26 cellular contexts compared by ENCODE assay signal in the genomic region with DNA sequence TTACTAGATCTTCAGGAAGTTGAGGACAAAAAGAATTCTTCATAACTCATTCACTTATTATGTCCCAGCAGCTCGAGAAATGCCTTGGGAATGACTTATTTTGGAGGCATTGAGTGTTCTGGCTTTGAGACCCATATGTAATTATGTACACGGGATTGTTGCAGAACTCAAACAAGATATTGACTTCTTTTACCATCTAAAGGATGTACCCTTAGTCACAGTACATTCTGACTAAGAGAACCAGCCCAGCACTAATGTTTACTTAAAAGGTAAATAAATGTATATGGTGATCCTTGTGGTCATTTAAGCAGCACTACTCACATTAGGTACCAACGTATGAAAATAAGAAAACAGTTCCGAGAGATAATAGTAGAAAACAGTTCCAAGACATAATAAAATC.
"Had no signal": no experiment of that assay in that cellular context is flagged by ENCODE, and none has a peak within 500 bp of the region (broad histone marks: within the 10 kb centered on the region; RNA-seq: fewer than 3 reads in every experiment).

No MANE protein-coding gene starts in this region.

- H3K9me3 ChIP-seq: suprapubic skin, testis, upper lobe of right lung, uterus had no signal

- H3K27ac ChIP-seq: stomach, suprapubic skin, testis, thoracic aorta, thyroid gland, tibial artery, tibial nerve, transverse colon, upper lobe of left lung, upper lobe of right lung, uterus, vagina had no signal

- H3K4me3 ChIP-seq: stomach, suprapubic skin, testis, thoracic aorta, thyroid gland, tibial artery, tibial nerve, transverse colon, upper lobe of left lung, upper lobe of right lung, uterus, vagina had no signal

- H3K4me1 ChIP-seq: stomach, suprapubic skin, testis, thyroid gland, tibial artery, tibial nerve, transverse colon, upper lobe of left lung, upper lobe of right lung, uterus, vagina had no signal

- H3K36me3 ChIP-seq: stomach, suprapubic skin, thoracic aorta, thyroid gland, tibial artery, tibial nerve, transverse colon, upper lobe of left lung, upper lobe of right lung, uterus, vagina had no signal

- DNase-seq: stimulated activated CD4-positive, alpha-beta T cell treated with anti-CD3 and anti-CD28 coated beads, Interleukin-2, amount 100 ng/mL, for 24 hours; stimulated activated CD4-positive, alpha-beta T cell treated with anti-CD3 and anti-CD28 coated beads, Interleukin-2, amount 100 ng/mL, for 48 hours; stimulated activated CD4-positive, alpha-beta T cell treated with anti-CD3 and anti-CD28 coated beads, Interleukin-4, amount 100 ng/mL, for 1 hour; stimulated activated CD4-positive, alpha-beta T cell treated with anti-CD3 and anti-CD28 coated beads, Interleukin-4, amount 100 ng/mL, for 24 hours; stimulated activated CD4-positive, alpha-beta T cell treated with anti-CD3 and anti-CD28 coated beads, Interleukin-4, amount 100 ng/mL, for 4 hours; stimulated activated CD8-positive, alpha-beta memory T cell treated with anti-CD3 and anti-CD28 coated beads, Interleukin-4, amount 100 ng/mL, for 48 hours; stimulated activated naive B cell treated with anti-CD40 and anti-IgM and Interleukin-4, amounts not matched to agents 10 μg/mL and 1 μg/mL and 100 μg/mL, for 72 hours; stimulated activated naive CD4-positive, alpha-beta T cell; stimulated activated naive CD4-positive, alpha-beta T cell treated with Interleukin-2 at 50 U/mL for 16 hours; stimulated activated naive CD8-positive, alpha-beta T cell treated with anti-CD3 and anti-CD28 coated beads, Interleukin-15, amount 100 ng/mL, for 72 hours; stimulated activated naive CD8-positive, alpha-beta T cell treated with anti-CD3 and anti-CD28 coated beads, Interleukin-15, Interleukin-2, amounts not matched to agents 100 U/mL and 50 U/mL, for 24 hours; stomach; substantia nigra; testis; thyroid gland; tibial artery; transverse colon; upper lobe of left lung; upper lobe of right lung; uterus had no signal

- ATAC-seq: stimulated activated effector memory CD8-positive, alpha-beta T cell treated with anti-CD3 and anti-CD28 coated beads, Interleukin-12 subunit alpha, Interleukin-12 subunit beta, amount 100 ng/mL, for 72 hours; stimulated activated memory B cell treated with anti-CD40 and anti-IgM and Interleukin-4, amounts not matched to agents 10 μg/mL and 1 μg/mL and 100 μg/mL, for 72 hours; stimulated activated naive B cell treated with anti-CD40 and anti-IgM and Interleukin-4, amounts not matched to agents 10 μg/mL and 1 μg/mL and 100 μg/mL, for 72 hours; stimulated activated naive CD8-positive, alpha-beta T cell treated with anti-CD3 and anti-CD28 coated beads, Interleukin-15, amount 100 ng/mL, for 72 hours; stimulated activated naive CD8-positive, alpha-beta T cell treated with anti-CD3 and anti-CD28 coated beads, Interleukin-15, Interleukin-2, amounts not matched to agents 100 U/mL and 50 U/mL, for 24 hours; upper lobe of right lung had no signal

- H3K27me3 ChIP-seq: stomach, suprapubic skin, testis, thyroid gland, tibial artery, tibial nerve, transverse colon, upper lobe of left lung, upper lobe of right lung, uterus, vagina had no signal
